13 cellular contexts compared by ENCODE assay signal in genomic region chr11:94845622-94846021, GRCh38.
DNase-seq lines count a peak whose midpoint lies in the region; ATAC-seq and TF ChIP-seq lines count a peak whose summit lies in the region.
"Had no signal": no experiment of that assay in that cellular context is flagged by ENCODE, and none has a peak within 500 bp of the region (broad histone marks: within the 10 kb centered on the region; RNA-seq: fewer than 3 reads in every experiment).

No MANE protein-coding gene starts in this region.

- intact Hi-C loops in left lung (cut with DNase I) (no loop called here), aorta (cut with DNase I) (loop anchor here (5.0 to 10.0 kb wide), 2 partner anchors 48 to 61 kb away; no protein-coding TSS in a partner anchor)

- H3K4me1 Mint-ChIP-seq in CD8-positive, alpha-beta memory T cell = no peaks in the 10 kb centered on the region
- H3K4me1 Mint-ChIP-seq: activated B cell treated with CpG ODN at 0.5 μM for 24 hours had no signal

- in situ Hi-C loops in T47D (cut with HindIII; ENCODE audit: low pct_unique_long_range_greater_than_20kb, low sequenced_read_pairs) = no loop called here

- CTCF ChIA-PET in CD8-positive, alpha-beta memory T cell (lab: Charles Lee) = no interaction called here

- H3K4me3 ChIP-seq in left lung (no peak overlapping the region), aorta (ENCODE audit: low read length in 2 of 2) (no peak overlapping the region)
- no peak overlapping the region for H3K4me3 ChIP-seq in CD8-positive, alpha-beta memory T cell (ENCODE audit: low read length)
- H3K4me3 ChIP-seq: K562 had no signal

- POLR2A ChIA-PET in CD8-positive, alpha-beta memory T cell (lab: Charles Lee) = no interaction called here

- H3K36me3 Mint-ChIP-seq in CD8-positive, alpha-beta memory T cell = no peaks in the 10 kb centered on the region

- no peak overlapping the region for H3K27ac Mint-ChIP-seq in CD8-positive, alpha-beta memory T cell
- H3K27ac Mint-ChIP-seq: activated B cell treated with CpG ODN at 0.5 μM for 24 hours had no signal

- 6% methylated on average over 3 of the region's 3 CpGs for WGBS in aorta, 2 donors

- H3K9me3 ChIP-seq in left lung (no peaks in the 10 kb centered on the region), aorta (ENCODE audit: control insufficient read depth, low read length) (no peaks in the 10 kb centered on the region)
- no peaks in the 10 kb centered on the region for H3K9me3 ChIP-seq in CD8-positive, alpha-beta memory T cell (ENCODE audit: low read length)

- peaks cover 0 to 7% of the 10 kb centered on the region in 2 donors for H3K36me3 ChIP-seq in left lung
- H3K36me3 ChIP-seq in aorta (ENCODE audit: control insufficient read depth in 1 of 2, insufficient read depth in 2 of 2, low read length in 1 of 2) = peaks cover 0 to 1% of the 10 kb centered on the region in 2 donors
- no peaks in the 10 kb centered on the region for H3K36me3 ChIP-seq in CD8-positive, alpha-beta memory T cell (ENCODE audit: insufficient read depth, low read length)

- no peak for TF ChIP-seq CTCF in left lung (IDR thresholded peaks at IDR 0.05)

- H3K27me3 ChIP-seq in left lung (no peaks in the 10 kb centered on the region), aorta (ENCODE audit: control insufficient read depth in 1 of 2, insufficient read depth in 2 of 2, low read length in 1 of 2) (no peaks in the 10 kb centered on the region)
- no peaks in the 10 kb centered on the region for H3K27me3 ChIP-seq in CD8-positive, alpha-beta memory T cell (ENCODE audit: insufficient read depth, low read length, poor library complexity, severe bottlenecking)

- no peaks in the 10 kb centered on the region for H3K9me3 Mint-ChIP-seq in CD8-positive, alpha-beta memory T cell
- H3K9me3 Mint-ChIP-seq: activated B cell treated with CpG ODN at 0.5 μM for 24 hours; activated T-cell treated with anti-CD3 and anti-CD28 coated beads, Interleukin-2, amount 50 U/mL, for 4 hours had no signal

- DNase-seq in NCI-H510A treated with DMSO at 0.1 percent for 48 hours (lab: John Stamatoyannopoulos, UW) (peak; percentile 40), NCI-H510A (lab: John Stamatoyannopoulos, UW) (no peak), T47D (ENCODE audit: low read depth in 1 of 2, low spot score in 1 of 2) (peak; percentile 50 to 98), left lung (peak in 1 of 2 donors; percentile 36), aorta (no peak)
- no peak for DNase-seq in activated naive CD4-positive, alpha-beta T cell treated with anti-CD3 and anti-CD28 coated beads, Interleukin-2, amount 50 U/mL, for 16 hours
- no peak for DNase-seq in CD8-positive, alpha-beta memory T cell
- DNase-seq: activated B cell treated with CpG ODN at 0.5 μM for 24 hours; activated T-cell treated with anti-CD3 and anti-CD28 coated beads, Interleukin-2, amount 50 U/mL, for 4 hours; NCI-H226; stimulated activated CD4-positive, alpha-beta T cell treated with anti-CD3 and anti-CD28 coated beads, Interleukin-4, amount 100 ng/mL, for 24 hours had no signal

- no peak overlapping the region for H3K27ac ChIP-seq in left lung
- no peak overlapping the region for H3K27ac ChIP-seq in aorta (ENCODE audit: low read depth in 1 of 2, low read length in 2 of 2)
- H3K27ac ChIP-seq in CD8-positive, alpha-beta memory T cell (ENCODE audit: low read depth, low read length) = no peak overlapping the region

- H3K4me3 Mint-ChIP-seq in CD8-positive, alpha-beta memory T cell = no peak overlapping the region
- H3K4me3 Mint-ChIP-seq: activated B cell treated with CpG ODN at 0.5 μM for 24 hours; activated T-cell treated with anti-CD3 and anti-CD28 coated beads, Interleukin-2, amount 50 U/mL, for 4 hours had no signal

- H3K27me3 Mint-ChIP-seq in CD8-positive, alpha-beta memory T cell = peaks cover 4 to 33% of the 10 kb centered on the region in 2 donors
- H3K27me3 Mint-ChIP-seq: activated B cell treated with CpG ODN at 0.5 μM for 24 hours had no signal

- H3K4me1 ChIP-seq in left lung = no peaks in the 10 kb centered on the region
- peaks cover 8 to 20% of the 10 kb centered on the region in 2 donors for H3K4me1 ChIP-seq in aorta (ENCODE audit: control insufficient read depth in 1 of 2, insufficient read depth in 2 of 2, low read length in 2 of 2)
- no peaks in the 10 kb centered on the region for H3K4me1 ChIP-seq in CD8-positive, alpha-beta memory T cell (ENCODE audit: insufficient read depth, low read length)

- ATAC-seq in left lung (peak; percentile 92), aorta (ENCODE audit: low FRiP score) (peak; percentile 68), GM19395 (IDR thresholded peaks at IDR 0.05; ENCODE audit: unreplicated experiment) (no peak)
- ATAC-seq: activated T-cell treated with anti-CD3 and anti-CD28 coated beads, Interleukin-2, amount 50 U/mL, for 4 hours; K562 had no signal

Comparison
In these comparisons a context has a peak if more than half of its experiments do, and no peak if none do; other contexts are left out.
1. DNase-seq: peak in NCI-H510A treated with DMSO at 0.1 percent for 48 hours (single experiment) and T47D (2 of 2); none in NCI-H510A (single experiment), aorta (0 of 2), activated naive CD4-positive, alpha-beta T cell treated with anti-CD3 and anti-CD28 coated beads, Interleukin-2, amount 50 U/mL, for 16 hours (single experiment) and CD8-positive, alpha-beta memory T cell (0 of 5).
2. intact Hi-C loops: an anchor here in aorta (5.0 to 10.0 kb wide); none called in left lung.